14 cellular contexts compared by ENCODE assay signal in genomic region chr15:72078887-72079286, GRCh38. TPM values are rescaled to one million over a fixed set of nuclear protein-coding genes. Genes with fewer than 3 reads are reported as not detected.
DNase-seq lines count a peak whose midpoint lies in the region; ATAC-seq and TF ChIP-seq lines count a peak whose summit lies in the region.
"Had no signal": no experiment of that assay in that cellular context is flagged by ENCODE, and none has a peak within 500 bp of the region (broad histone marks: within the 10 kb centered on the region; RNA-seq: fewer than 3 reads in every experiment).

No MANE protein-coding gene starts in this region.

- no peak overlapping the region for H3K9ac ChIP-seq in BLaER1 treated with 17β-estradiol and CSF1 and Interleukin-3, amounts not matched to agents 10 nM and 100 nM
- peak overlapping the region; percentile 50 for H3K9ac ChIP-seq in Loucy (ENCODE audit: low read depth, low read length, poor library complexity, severe bottlenecking)
- H3K9ac ChIP-seq: KMS-11 had no signal

- no peaks in the 10 kb centered on the region for H3K27me3 ChIP-seq in BLaER1 treated with 17β-estradiol and CSF1 and Interleukin-3, amounts not matched to agents 10 nM and 100 nM
- H3K27me3 ChIP-seq in Loucy (ENCODE audit: insufficient read depth, low read length, poor library complexity, severe bottlenecking) (no peaks in the 10 kb centered on the region), left ventricle myocardium inferior (ENCODE audit: low read depth) (no peaks in the 10 kb centered on the region)
- H3K27me3 ChIP-seq: breast epithelium had no signal

- no peaks in the 10 kb centered on the region; a peak in 2 of 22 replicates for H3K36me3 ChIP-seq in BLaER1 treated with 17β-estradiol and CSF1 and Interleukin-3, amounts not matched to agents 10 nM and 100 nM
- H3K36me3 ChIP-seq in Loucy (ENCODE audit: insufficient read depth, low read length) (no peaks in the 10 kb centered on the region), left ventricle myocardium inferior (no peaks in the 10 kb centered on the region)
- H3K36me3 ChIP-seq: breast epithelium, prostate gland had no signal

- H3K9me3 ChIP-seq in BLaER1 treated with 17β-estradiol and CSF1 and Interleukin-3, amounts not matched to agents 10 nM and 100 nM (replicated peaks in 1 of 11) = peaks cover 0 to 15% (median 7%) of the 10 kb centered on the region in 11 experiments; a peak in 7 of 22 replicates
- no peaks in the 10 kb centered on the region for H3K9me3 ChIP-seq in Loucy (ENCODE audit: insufficient read depth, low read depth, low read length)
- H3K9me3 ChIP-seq in left ventricle myocardium inferior (replicated peaks) = no peaks in the 10 kb centered on the region
- H3K9me3 ChIP-seq: breast epithelium, prostate gland had no signal

- no peak overlapping the region for H3K27ac ChIP-seq in BLaER1 treated with 17β-estradiol and CSF1 and Interleukin-3, amounts not matched to agents 10 nM and 100 nM
- H3K27ac ChIP-seq in left ventricle myocardium inferior (replicated peaks) = no peak overlapping the region
- H3K27ac ChIP-seq: breast epithelium, KMS-11, prostate gland had no signal

- no peak overlapping the region; a peak in 1 of 20 replicates for H3K4me3 ChIP-seq in BLaER1 treated with 17β-estradiol and CSF1 and Interleukin-3, amounts not matched to agents 10 nM and 100 nM
- H3K4me3 ChIP-seq in Loucy (ENCODE audit: low read length, poor library complexity, severe bottlenecking) (peak overlapping the region; percentile 48), left ventricle myocardium inferior (no peak overlapping the region)
- H3K4me3 ChIP-seq: breast epithelium, prostate gland had no signal

- H3K4me2 ChIP-seq in BLaER1 treated with 17β-estradiol and CSF1 and Interleukin-3, amounts not matched to agents 10 nM and 100 nM = peak overlapping the region in 10 of 11 experiments; percentile 1 to 83 (median 44); a peak in 15 of 22 replicates
- H3K4me2 ChIP-seq in Loucy (ENCODE audit: low read depth, low read length, poor library complexity, severe bottlenecking) = peak overlapping the region; percentile 67
- H3K4me2 ChIP-seq: KMS-11 had no signal

- peaks cover 0 to 17% (median 0%) of the 10 kb centered on the region in 11 experiments; a peak in 6 of 22 replicates for H4K20me1 ChIP-seq in BLaER1 treated with 17β-estradiol and CSF1 and Interleukin-3, amounts not matched to agents 10 nM and 100 nM
- no peaks in the 10 kb centered on the region for H4K20me1 ChIP-seq in Loucy (ENCODE audit: insufficient read depth, low read length, poor library complexity, severe bottlenecking)

- H3K9me2 ChIP-seq in Loucy (replicated peaks; ENCODE audit: low read depth, low read length) = no peaks in the 10 kb centered on the region

- H3F3A ChIP-seq in Loucy (ENCODE audit: low read depth) = 0 out of 2 replicates have a peak, but pooled peaks cover 4% of the 10 kb centered on the region

- peaks cover 0 to 33% (median 22%) of the 10 kb centered on the region in 10 experiments; a peak in 15 of 20 replicates for H3K4me1 ChIP-seq in BLaER1 treated with 17β-estradiol and CSF1 and Interleukin-3, amounts not matched to agents 10 nM and 100 nM
- H3K4me1 ChIP-seq in Loucy (ENCODE audit: insufficient read depth, low read length, poor library complexity, severe bottlenecking) = peaks cover 71% of the 10 kb centered on the region
- peaks cover 20% of the 10 kb centered on the region for H3K4me1 ChIP-seq in left ventricle myocardium inferior
- H3K4me1 ChIP-seq: breast epithelium, prostate gland had no signal

- no peak overlapping the region for H2AFZ ChIP-seq in Loucy (ENCODE audit: low read length)

- no peak for DNase-seq in activated CD4-positive, alpha-beta T cell treated with anti-CD3 and anti-CD28 coated beads, Interleukin-2, amount 50 U/mL, for 4 hours
- DNase-seq in NCI-H1417 treated with DMSO at 0.1 percent for 48 hours (lab: John Stamatoyannopoulos, UW) = no peak
- no peak for DNase-seq in left ventricle myocardium inferior
- DNase-seq in AML-193 (lab: John Stamatoyannopoulos, UW) = no peak
- DNase-seq: activated CD4-positive, CD25-positive, alpha-beta regulatory T cell treated with anti-CD3 and anti-CD28 coated beads, Interleukin-2, amount 50 U/mL, for 72 hours; NCI-H2107; SW 1271 had no signal

- intact Hi-C loops in left ventricle myocardium inferior (cut with micrococcal nuclease) = no loop called here

- ATAC-seq in GM18907 (IDR thresholded peaks at IDR 0.05; ENCODE audit: unreplicated experiment) (peak; percentile 92), HG02973 (IDR thresholded peaks at IDR 0.05; ENCODE audit: unreplicated experiment) (peak; percentile 82)

- H3K79me2 ChIP-seq in Loucy (ENCODE audit: insufficient read depth, low read length) = peaks cover 32% of the 10 kb centered on the region

- TF ChIP-seq CTCF in Loucy (conservative IDR thresholded peaks at IDR 0.05; ENCODE audit: low read length) (no peak), left ventricle myocardium inferior (IDR thresholded peaks at IDR 0.05; ENCODE audit: borderline replicate concordance) (no peak)

RNA-seq across cellular contexts. Expression of gene MYO9A, which starts 39.1 kb away (rescaled TPM):
- 22.5 TPM for total RNA-seq in left ventricle myocardium inferior

RNA-seq across cellular contexts. Expression of gene SENP8, which starts 39.3 kb away (rescaled TPM):
- total RNA-seq in left ventricle myocardium inferior = 6.5 TPM
